Comparison of ENCODE assay signal across 13 cellular contexts in the genomic region with DNA sequence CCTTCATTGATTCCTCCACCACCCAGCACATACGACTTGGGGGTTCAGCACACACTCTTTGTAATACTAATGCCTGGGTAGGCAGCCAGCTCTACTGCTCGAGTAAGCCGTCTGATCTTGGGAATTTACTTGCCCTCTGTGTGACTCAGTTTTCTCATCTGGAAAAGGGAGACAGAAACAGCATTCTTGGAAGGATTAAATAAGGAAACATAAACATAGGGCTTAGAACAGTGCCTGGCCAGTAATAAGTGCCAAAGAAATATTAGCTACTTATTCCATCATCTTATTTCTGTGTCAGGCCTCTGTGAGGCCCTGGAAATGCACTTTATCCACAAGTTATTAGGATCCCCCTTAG.
DNase-seq lines count a peak whose midpoint lies in the region; ATAC-seq and TF ChIP-seq lines count a peak whose summit lies in the region.
"Had no signal": no experiment of that assay in that cellular context is flagged by ENCODE, and none has a peak within 500 bp of the region (broad histone marks: within the 10 kb centered on the region; RNA-seq: fewer than 3 reads in every experiment).

No MANE protein-coding gene starts in this region.

- H3K27ac ChIP-seq in AG04450 (ENCODE audit: low read depth, low read length) (no peak overlapping the region), RWPE2 (ENCODE audit: poor library complexity, severe bottlenecking) (peak overlapping the region; percentile 94), gastroesophageal sphincter (peak overlapping the region in 3 of 4 donors; percentile 71 to 74 (median 71))

- H3K4me3 Mint-ChIP-seq in T-cell, result no peak overlapping the region

- 0 to 43% methylated on average over 2 to 3 of the region's 3 CpGs for WGBS in gastroesophageal sphincter (ENCODE audit: low coverage in 1 of 2), 2 donors

- H3K36me3 Mint-ChIP-seq in T-cell, result no peaks in the 10 kb centered on the region

- no peak overlapping the region for H3K27ac Mint-ChIP-seq in T-cell

- TF ChIP-seq CTCF in AG04450 (IDR thresholded peaks at IDR 0.05; ENCODE audit: low read depth, low read length) (no peak), RWPE2 (IDR thresholded peaks at IDR 0.05; ENCODE audit: poor library complexity, severe bottlenecking) (no peak), gastroesophageal sphincter (IDR thresholded peaks at IDR 0.05) (no peak)

- no peaks in the 10 kb centered on the region for H3K27me3 Mint-ChIP-seq in T-cell

- H3K27me3 ChIP-seq in AG04450 (ENCODE audit: control insufficient read depth, insufficient read depth, low read length), result no peaks in the 10 kb centered on the region
- no peaks in the 10 kb centered on the region for H3K27me3 ChIP-seq in RWPE2 (ENCODE audit: insufficient read depth, poor library complexity, severe bottlenecking)
- H3K27me3 ChIP-seq in gastroesophageal sphincter, result no peaks in the 10 kb centered on the region

- CTCF ChIA-PET in AG04450 (lab: Charles Lee) (interaction anchor here (0.5 to 2.9 kb wide), 3 partner anchors 16 to 371 kb away, joined by 3 to 8 read pairs (median 8); no protein-coding TSS in a partner anchor), T-cell (lab: Charles Lee) (no interaction called here)

- H3K9me3 Mint-ChIP-seq in T-cell, result no peaks in the 10 kb centered on the region

- peaks cover 0 to 4% (median 0%) of the 10 kb centered on the region in 3 donors for H3K4me1 Mint-ChIP-seq in T-cell

- no peak for TF ChIP-seq POLR2A in gastroesophageal sphincter (IDR thresholded peaks at IDR 0.05)

- ATAC-seq in RWPE2 (ENCODE audit: low read depth) (no peak), gastroesophageal sphincter (no peak), T-cell (replicated peaks in 1 of 4) (no peak), HG03521 (IDR thresholded peaks at IDR 0.05; ENCODE audit: unreplicated experiment) (no peak)

- H3K4me3 ChIP-seq in AG04450 (ENCODE audit: low read depth, low read length) (no peak overlapping the region), RWPE2 (ENCODE audit: severe bottlenecking) (no peak overlapping the region), gastroesophageal sphincter (no peak overlapping the region)
- H3K4me3 ChIP-seq: skin epidermis had no signal

- POLR2A ChIA-PET in AG04450 (lab: Yijun Ruan, JAX), result no interaction called here
- POLR2A ChIA-PET in T-cell (lab: Charles Lee), result no interaction called here

- H3K36me3 ChIP-seq in RWPE2 (ENCODE audit: low read depth) (0 out of 2 replicates have a peak, but pooled peaks cover 4% of the 10 kb centered on the region), gastroesophageal sphincter (no peaks in the 10 kb centered on the region)

- no peak for TF ChIP-seq EP300 in gastroesophageal sphincter (IDR thresholded peaks at IDR 0.05)

- H3K4me1 ChIP-seq in RWPE2 (ENCODE audit: insufficient read depth, poor library complexity, severe bottlenecking) (peaks cover 26% of the 10 kb centered on the region), gastroesophageal sphincter (peaks cover 0 to 56% (median 32%) of the 10 kb centered on the region in 3 donors)

- peak; percentile 20 for DNase-seq in AG04450 (ENCODE audit: low read depth, low spot score)
- DNase-seq in RWPE2 (ENCODE audit: low spot score), result no peak
- DNase-seq in renal cortical epithelial cell (ENCODE audit: low read depth), result peak; percentile 53
- no peak for DNase-seq in T-cell
- DNase-seq in middle frontal gyrus (ENCODE audit: extremely low spot score, low spot score), result no peak
- no peak for DNase-seq in DMS79 (lab: John Stamatoyannopoulos, UW)
- DNase-seq: activated CD4-positive, alpha-beta T cell treated with anti-CD3 and anti-CD28 coated beads for 48 hours; DMS 273 treated with DMSO at 0.1 percent for 48 hours; NCI-H2171; T-helper 2 cell had no signal

- H3K9me3 ChIP-seq in AG04450 (ENCODE audit: control insufficient read depth, insufficient read depth, low read length) (no peaks in the 10 kb centered on the region), RWPE2 (ENCODE audit: severe bottlenecking) (no peaks in the 10 kb centered on the region), gastroesophageal sphincter (no peaks in the 10 kb centered on the region)

Comparison
In these comparisons a context has a peak if more than half of its experiments do, and no peak if none do; other contexts are left out.
1. DNase-seq: peak in AG04450 (single experiment) and renal cortical epithelial cell (single experiment); none in RWPE2 (single experiment), T-cell (0 of 34), middle frontal gyrus (single experiment) and DMS79 (single experiment).